In the genomic region with DNA sequence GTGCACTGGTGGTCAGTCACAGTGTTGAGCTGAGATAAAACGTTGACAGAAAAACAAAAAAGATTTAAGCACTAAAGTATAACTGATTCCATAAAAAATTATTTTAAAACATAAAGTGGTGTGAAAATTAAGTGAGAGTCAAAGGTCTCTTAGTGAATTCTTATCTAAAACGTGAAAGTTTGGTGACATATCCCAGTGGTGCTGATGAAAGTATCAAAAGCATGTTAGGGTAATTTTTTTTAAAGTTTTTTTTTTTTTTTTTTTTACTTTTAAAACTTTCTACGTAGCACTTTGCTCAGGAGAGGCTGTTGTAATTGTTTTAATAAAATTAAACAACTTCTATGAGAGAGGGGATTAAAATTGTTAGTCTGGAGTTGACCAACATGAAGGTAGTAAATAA, we compare ENCODE assay signal across 1 cellular context.
TF ChIP-seq lines count a peak whose summit lies in the region.

No MANE protein-coding gene starts in this region.

TF ChIP-seq in IMR-90, 13 proteins besides CTCF, POLR2A, EP300 and RAD21:
- TF ChIP-seq CHD1 (IDR thresholded peaks at IDR 0.05; ENCODE audit: low read depth, low read length) (no peak), MAZ (IDR thresholded peaks at IDR 0.05; ENCODE audit: borderline replicate concordance, low read depth, low read length) (no peak), CEBPB (IDR thresholded peaks at IDR 0.05; ENCODE audit: low read depth, low read length) (no peak), RCOR1 (IDR thresholded peaks at IDR 0.05; ENCODE audit: insufficient replicate concordance, low read length) (no peak), BHLHE40 (IDR thresholded peaks at IDR 0.05; ENCODE audit: low read depth, low read length) (no peak), MXI1 (IDR thresholded peaks at IDR 0.05; ENCODE audit: borderline replicate concordance, low read depth, low read length) (no peak), RFX5 (IDR thresholded peaks at IDR 0.05; ENCODE audit: low read depth, low read length) (no peak), FOS (IDR thresholded peaks at IDR 0.05; ENCODE audit: low read depth, low read length) (no peak), USF2 (IDR thresholded peaks at IDR 0.05; ENCODE audit: low read depth, low read length) (no peak), SMC3 (IDR thresholded peaks at IDR 0.05; ENCODE audit: low read depth, low read length) (no peak), NFE2L2 (IDR thresholded peaks at IDR 0.05; ENCODE audit: low read depth, low read length) (no peak), MAFK (IDR thresholded peaks at IDR 0.05; ENCODE audit: low read depth, low read length) (no peak)
- TF ChIP-seq, protein P1, sequence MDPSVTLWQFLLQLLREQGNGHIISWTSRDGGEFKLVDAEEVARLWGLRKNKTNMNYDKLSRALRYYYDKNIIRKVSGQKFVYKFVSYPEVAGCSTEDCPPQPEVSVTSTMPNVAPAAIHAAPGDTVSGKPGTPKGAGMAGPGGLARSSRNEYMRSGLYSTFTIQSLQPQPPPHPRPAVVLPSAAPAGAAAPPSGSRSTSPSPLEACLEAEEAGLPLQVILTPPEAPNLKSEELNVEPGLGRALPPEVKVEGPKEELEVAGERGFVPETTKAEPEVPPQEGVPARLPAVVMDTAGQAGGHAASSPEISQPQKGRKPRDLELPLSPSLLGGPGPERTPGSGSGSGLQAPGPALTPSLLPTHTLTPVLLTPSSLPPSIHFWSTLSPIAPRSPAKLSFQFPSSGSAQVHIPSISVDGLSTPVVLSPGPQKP (IDR thresholded peaks at IDR 0.05; ENCODE audit: borderline replicate concordance, low read depth, low read length): no peak
